In genomic region chr17:17001076-17001777, GRCh38 we compare ENCODE assay signal across 1 cellular context.
TF ChIP-seq lines count a peak whose summit lies in the region.

No MANE protein-coding gene starts in this region.

TF ChIP-seq in SK-N-SH treated with all-trans-retinoic acid at 6 μM for 48 hours, 23 proteins besides CTCF, POLR2A, EP300 and RAD21 (continued from another document):
- TF ChIP-seq POU6F1 (CRISPR knock-in tag; IDR thresholded peaks at IDR 0.05; ENCODE audit: borderline replicate concordance, low read depth) = no peak
- TF ChIP-seq ISL1 (CRISPR knock-in tag; IDR thresholded peaks at IDR 0.05) = no peak
- TF ChIP-seq TOX (CRISPR knock-in tag; IDR thresholded peaks at IDR 0.05; ENCODE audit: borderline replicate concordance) = no peak
- TF ChIP-seq CSRNP3 (CRISPR knock-in tag; IDR thresholded peaks at IDR 0.05) = no peak
- TF ChIP-seq PPARA (CRISPR knock-in tag; IDR thresholded peaks at IDR 0.05; ENCODE audit: borderline replicate concordance) = no peak
- no peak for TF ChIP-seq ZFP30 (CRISPR knock-in tag; IDR thresholded peaks at IDR 0.05)
- no peak for TF ChIP-seq CREB5 (CRISPR knock-in tag; IDR thresholded peaks at IDR 0.05; ENCODE audit: low read depth)
- TF ChIP-seq TSHZ2 (CRISPR knock-in tag; IDR thresholded peaks at IDR 0.05) = no peak
- no peak for TF ChIP-seq BACH2 (CRISPR knock-in tag; IDR thresholded peaks at IDR 0.05; ENCODE audit: borderline replicate concordance)
